ENCODE assay signal across 15 cellular contexts in genomic region chr2:131503587-131503986, GRCh38. TPM values are rescaled to one million over a fixed set of nuclear protein-coding genes. Genes with fewer than 3 reads are reported as not detected.
DNase-seq lines count a peak whose midpoint lies in the region; ATAC-seq lines count a peak whose summit lies in the region.
"Not testable (repeated sequence)": the region's sequence is repeated elsewhere in the genome, so short reads cannot be mapped to it uniquely, and the experiment has no call there.
"Had no signal": no experiment of that assay in that cellular context is flagged by ENCODE, and none has a peak within 500 bp of the region (broad histone marks: within the 10 kb centered on the region; RNA-seq: fewer than 3 reads in every experiment).

No MANE protein-coding gene starts in this region.

- not testable (repeated sequence) for H3K9me3 ChIP-seq in naive thymus-derived CD4-positive, alpha-beta T cell (ENCODE audit: control insufficient read depth in 2 of 3, low read length in 3 of 3)

- H3K4me1 ChIP-seq in naive thymus-derived CD4-positive, alpha-beta T cell (ENCODE audit: control insufficient read depth in 2 of 2, insufficient read depth in 2 of 2, low read length in 2 of 2): not testable (repeated sequence)

- H3K27ac Mint-ChIP-seq in T-helper 2 cell treated with Interferon-gamma antibody and Interleukin-4, amounts not matched to agents 5 μg/mL and 100 μg/mL, for 36 hours: peak overlapping the region; percentile 87
- peak overlapping the region; percentile 93 for H3K27ac Mint-ChIP-seq in activated CD4-positive, alpha-beta T cell treated with anti-CD3 and anti-CD28 coated beads, Interleukin-2, amount 10 ng/mL, durations not matched to agents 7 days and 5 days
- peak overlapping the region; percentile 91 for H3K27ac Mint-ChIP-seq in activated CD8-positive, alpha-beta T cell treated with anti-CD3 and anti-CD28 coated beads, Interleukin-2, amount 10 ng/mL, durations not matched to agents 7 days and 5 days
- H3K27ac Mint-ChIP-seq in activated T-cell treated with anti-CD3 and anti-CD28 coated beads, Interleukin-2, amount 50 U/mL, for 72 hours: peak overlapping the region; percentile 81
- H3K27ac Mint-ChIP-seq in activated T-helper 2 cell treated with anti-CD3 and anti-CD28 coated beads, Interferon-gamma antibody, Interleukin-2, Interleukin-4, amounts not matched to agents 10 μg/mL and 5 μg/mL and 100 μg/mL, durations not matched to agents 14 hours and 24 hours and 36 hours: peak overlapping the region; percentile 63
- peak overlapping the region; percentile 48 for H3K27ac Mint-ChIP-seq in activated naive CD8-positive, alpha-beta T cell treated with anti-CD3 and anti-CD28 coated beads, Interleukin-2, amount 10 ng/mL, durations not matched to agents 7 days and 5 days
- H3K27ac Mint-ChIP-seq in naive thymus-derived CD4-positive, alpha-beta T cell: peak overlapping the region in 1 of 9 donors; percentile 84
- peak overlapping the region; percentile 57 for H3K27ac Mint-ChIP-seq in stimulated activated naive CD8-positive, alpha-beta T cell treated with anti-CD3 and anti-CD28 coated beads, Interleukin-15, Interleukin-2, amounts not matched to agents 100 ng/mL and 50 ng/mL, for 24 hours

- H3K27me3 ChIP-seq in naive thymus-derived CD4-positive, alpha-beta T cell (ENCODE audit: control insufficient read depth in 2 of 2, insufficient read depth in 2 of 2, low read length in 2 of 2): not testable (repeated sequence)

- POLR2A ChIA-PET in activated CD4-positive, alpha-beta T cell treated with anti-CD3 and anti-CD28 coated beads, Interleukin-2, amount 10 ng/mL, durations not matched to agents 7 days and 5 days (lab: Charles Lee): interaction anchor here (1.9 kb wide), 1 partner anchor 10 kb away, joined by 6 read pairs; no protein-coding TSS in a partner anchor
- POLR2A ChIA-PET in activated CD8-positive, alpha-beta T cell treated with anti-CD3 and anti-CD28 coated beads, Interleukin-2, amount 10 ng/mL, durations not matched to agents 7 days and 5 days (lab: Charles Lee): interaction anchor here (2.8 kb wide), 1 partner anchor 10 kb away, joined by 17 read pairs; the partner anchor contains the start of gene MZT2A
- POLR2A ChIA-PET in activated naive CD8-positive, alpha-beta T cell treated with anti-CD3 and anti-CD28 coated beads, Interleukin-2, amount 10 ng/mL, durations not matched to agents 7 days and 5 days (lab: Charles Lee): interaction anchor here (0.5 to 3.9 kb wide), 2 partner anchors 11 to 176 kb away, joined by 3 to 41 read pairs; partner anchors contain the start of gene MZT2A
- POLR2A ChIA-PET in naive thymus-derived CD4-positive, alpha-beta T cell (lab: Charles Lee): interaction anchor here (1.3 kb wide), 1 partner anchor 11 kb away, joined by 6 read pairs; no protein-coding TSS in a partner anchor

- not testable (repeated sequence) for H3K4me1 Mint-ChIP-seq in T-helper 2 cell treated with Interferon-gamma antibody and Interleukin-4, amounts not matched to agents 5 μg/mL and 100 μg/mL, for 36 hours (ENCODE audit: low read depth); activated T-cell treated with anti-CD3 and anti-CD28 coated beads, Interleukin-2, amount 50 U/mL, for 72 hours (ENCODE audit: low read depth); activated T-helper 2 cell treated with anti-CD3 and anti-CD28 coated beads, Interferon-gamma antibody, Interleukin-2, Interleukin-4, amounts not matched to agents 10 μg/mL and 5 μg/mL and 100 μg/mL, durations not matched to agents 14 hours and 24 hours and 36 hours (ENCODE audit: low read depth); stimulated activated naive CD8-positive, alpha-beta T cell treated with anti-CD3 and anti-CD28 coated beads, Interleukin-15, Interleukin-2, amounts not matched to agents 100 ng/mL and 50 ng/mL, for 24 hours (ENCODE audit: low read depth)
- H3K4me1 Mint-ChIP-seq in activated CD4-positive, alpha-beta T cell treated with anti-CD3 and anti-CD28 coated beads, Interleukin-2, amount 10 ng/mL, durations not matched to agents 7 days and 5 days: peaks cover 25% of the 10 kb centered on the region
- peaks cover 46% of the 10 kb centered on the region for H3K4me1 Mint-ChIP-seq in activated CD8-positive, alpha-beta T cell treated with anti-CD3 and anti-CD28 coated beads, Interleukin-2, amount 10 ng/mL, durations not matched to agents 7 days and 5 days (ENCODE audit: low read depth)
- peaks cover 13% of the 10 kb centered on the region for H3K4me1 Mint-ChIP-seq in activated naive CD8-positive, alpha-beta T cell treated with anti-CD3 and anti-CD28 coated beads, Interleukin-2, amount 10 ng/mL, durations not matched to agents 7 days and 5 days
- H3K4me1 Mint-ChIP-seq in naive thymus-derived CD4-positive, alpha-beta T cell: peaks cover 0 to 22% (median 0%) of the 10 kb centered on the region in 7 donors

- CTCF ChIA-PET in activated CD4-positive, alpha-beta T cell treated with anti-CD3 and anti-CD28 coated beads, Interleukin-2, amount 10 ng/mL, durations not matched to agents 7 days and 5 days (lab: Charles Lee): interaction anchor here (2.0 kb wide), 1 partner anchor 11 kb away, joined by 12 read pairs; the partner anchor contains the start of gene MZT2A
- CTCF ChIA-PET in activated CD8-positive, alpha-beta T cell treated with anti-CD3 and anti-CD28 coated beads, Interleukin-2, amount 10 ng/mL, durations not matched to agents 7 days and 5 days (lab: Charles Lee): interaction anchor here (3.0 kb wide), 1 partner anchor 10 kb away, joined by 22 read pairs; the partner anchor contains the start of gene MZT2A
- CTCF ChIA-PET in naive thymus-derived CD4-positive, alpha-beta T cell (lab: Charles Lee): not testable (repeated sequence)

- not testable (repeated sequence) for DNase-seq in T-helper 2 cell treated with Interferon-gamma antibody and Interleukin-4, amounts not matched to agents 5 μg/mL and 100 μg/mL, for 36 hours (ENCODE audit: low spot score); activated CD4-positive, alpha-beta T cell treated with anti-CD3 and anti-CD28 coated beads, Interleukin-2, amount 10 ng/mL, durations not matched to agents 7 days and 5 days; activated CD8-positive, alpha-beta T cell treated with anti-CD3 and anti-CD28 coated beads, Interleukin-2, amount 10 ng/mL, durations not matched to agents 7 days and 5 days; activated T-cell treated with anti-CD3 and anti-CD28 coated beads, Interleukin-2, amount 50 U/mL, for 72 hours; activated T-helper 2 cell treated with anti-CD3 and anti-CD28 coated beads, Interferon-gamma antibody, Interleukin-2, Interleukin-4, amounts not matched to agents 10 μg/mL and 5 μg/mL and 100 μg/mL, durations not matched to agents 14 hours and 24 hours and 36 hours (ENCODE audit: low spot score); activated naive CD8-positive, alpha-beta T cell treated with anti-CD3 and anti-CD28 coated beads, Interleukin-2, amount 10 ng/mL, durations not matched to agents 7 days and 5 days; naive thymus-derived CD4-positive, alpha-beta T cell

- not testable (repeated sequence) for ATAC-seq in activated CD8-positive, alpha-beta T cell treated with anti-CD3 and anti-CD28 coated beads, Interleukin-2, amount 10 ng/mL, durations not matched to agents 7 days and 5 days; activated naive CD8-positive, alpha-beta T cell treated with anti-CD3 and anti-CD28 coated beads, Interleukin-2, amount 10 ng/mL, durations not matched to agents 7 days and 5 days (ENCODE audit: low read depth)
- ATAC-seq in activated T-cell treated with anti-CD3 and anti-CD28 coated beads, Interleukin-2, amount 50 U/mL, for 72 hours (replicated peaks in 1 of 2): peak in 1 of 2 donors; percentile 47
- peak; percentile 23 for ATAC-seq in naive thymus-derived CD4-positive, alpha-beta T cell

- H3K4me3 ChIP-seq in naive thymus-derived CD4-positive, alpha-beta T cell (ENCODE audit: low read length): not testable (repeated sequence)

- H3K36me3 Mint-ChIP-seq in T-helper 2 cell treated with Interferon-gamma antibody and Interleukin-4, amounts not matched to agents 5 μg/mL and 100 μg/mL, for 36 hours (ENCODE audit: low read depth): peaks cover 51% of the 10 kb centered on the region
- H3K36me3 Mint-ChIP-seq in activated CD4-positive, alpha-beta T cell treated with anti-CD3 and anti-CD28 coated beads, Interleukin-2, amount 10 ng/mL, durations not matched to agents 7 days and 5 days (ENCODE audit: low read depth): peaks cover 48% of the 10 kb centered on the region
- H3K36me3 Mint-ChIP-seq in activated CD8-positive, alpha-beta T cell treated with anti-CD3 and anti-CD28 coated beads, Interleukin-2, amount 10 ng/mL, durations not matched to agents 7 days and 5 days (ENCODE audit: low read depth): peaks cover 78% of the 10 kb centered on the region
- peaks cover 9 to 34% of the 10 kb centered on the region in 2 donors for H3K36me3 Mint-ChIP-seq in activated T-cell treated with anti-CD3 and anti-CD28 coated beads, Interleukin-2, amount 50 U/mL, for 72 hours (ENCODE audit: insufficient read depth in 2 of 2)
- H3K36me3 Mint-ChIP-seq in activated T-helper 2 cell treated with anti-CD3 and anti-CD28 coated beads, Interferon-gamma antibody, Interleukin-2, Interleukin-4, amounts not matched to agents 10 μg/mL and 5 μg/mL and 100 μg/mL, durations not matched to agents 14 hours and 24 hours and 36 hours (ENCODE audit: low read depth): peaks cover 77% of the 10 kb centered on the region
- H3K36me3 Mint-ChIP-seq in activated naive CD8-positive, alpha-beta T cell treated with anti-CD3 and anti-CD28 coated beads, Interleukin-2, amount 10 ng/mL, durations not matched to agents 7 days and 5 days: peaks cover 19% of the 10 kb centered on the region
- peaks cover 0 to 45% (median 11%) of the 10 kb centered on the region in 5 donors for H3K36me3 Mint-ChIP-seq in naive thymus-derived CD4-positive, alpha-beta T cell
- H3K36me3 Mint-ChIP-seq in stimulated activated naive CD8-positive, alpha-beta T cell treated with anti-CD3 and anti-CD28 coated beads, Interleukin-15, Interleukin-2, amounts not matched to agents 100 ng/mL and 50 ng/mL, for 24 hours (ENCODE audit: low read depth): peaks cover 30% of the 10 kb centered on the region

- not testable (repeated sequence) for H3K27ac ChIP-seq in naive thymus-derived CD4-positive, alpha-beta T cell (ENCODE audit: low read depth, low read length)

- H3K9me3 Mint-ChIP-seq in T-helper 2 cell treated with Interferon-gamma antibody and Interleukin-4, amounts not matched to agents 5 μg/mL and 100 μg/mL, for 36 hours; activated CD4-positive, alpha-beta T cell treated with anti-CD3 and anti-CD28 coated beads, Interleukin-2, amount 10 ng/mL, durations not matched to agents 7 days and 5 days; activated CD8-positive, alpha-beta T cell treated with anti-CD3 and anti-CD28 coated beads, Interleukin-2, amount 10 ng/mL, durations not matched to agents 7 days and 5 days (ENCODE audit: insufficient read depth); activated T-cell treated with anti-CD3 and anti-CD28 coated beads, Interleukin-2, amount 50 U/mL, for 72 hours; activated T-helper 2 cell treated with anti-CD3 and anti-CD28 coated beads, Interferon-gamma antibody, Interleukin-2, Interleukin-4, amounts not matched to agents 10 μg/mL and 5 μg/mL and 100 μg/mL, durations not matched to agents 14 hours and 24 hours and 36 hours; activated naive CD8-positive, alpha-beta T cell treated with anti-CD3 and anti-CD28 coated beads, Interleukin-2, amount 10 ng/mL, durations not matched to agents 7 days and 5 days; naive thymus-derived CD4-positive, alpha-beta T cell; stimulated activated naive CD8-positive, alpha-beta T cell treated with anti-CD3 and anti-CD28 coated beads, Interleukin-15, Interleukin-2, amounts not matched to agents 100 ng/mL and 50 ng/mL, for 24 hours: not testable (repeated sequence)

- peaks cover 0 to 68% (median 6%) of the 10 kb centered on the region in 3 experiments for H3K36me3 ChIP-seq in naive thymus-derived CD4-positive, alpha-beta T cell (ENCODE audit: control insufficient read depth in 2 of 3, insufficient read depth in 3 of 3, low read length in 3 of 3)

- H3K27me3 Mint-ChIP-seq in T-helper 2 cell treated with Interferon-gamma antibody and Interleukin-4, amounts not matched to agents 5 μg/mL and 100 μg/mL, for 36 hours (ENCODE audit: low read depth); activated CD4-positive, alpha-beta T cell treated with anti-CD3 and anti-CD28 coated beads, Interleukin-2, amount 10 ng/mL, durations not matched to agents 7 days and 5 days; activated CD8-positive, alpha-beta T cell treated with anti-CD3 and anti-CD28 coated beads, Interleukin-2, amount 10 ng/mL, durations not matched to agents 7 days and 5 days (ENCODE audit: low read depth); activated T-cell treated with anti-CD3 and anti-CD28 coated beads, Interleukin-2, amount 50 U/mL, for 72 hours (ENCODE audit: low read depth); activated T-helper 2 cell treated with anti-CD3 and anti-CD28 coated beads, Interferon-gamma antibody, Interleukin-2, Interleukin-4, amounts not matched to agents 10 μg/mL and 5 μg/mL and 100 μg/mL, durations not matched to agents 14 hours and 24 hours and 36 hours (ENCODE audit: low read depth); activated naive CD8-positive, alpha-beta T cell treated with anti-CD3 and anti-CD28 coated beads, Interleukin-2, amount 10 ng/mL, durations not matched to agents 7 days and 5 days; naive thymus-derived CD4-positive, alpha-beta T cell; stimulated activated naive CD8-positive, alpha-beta T cell treated with anti-CD3 and anti-CD28 coated beads, Interleukin-15, Interleukin-2, amounts not matched to agents 100 ng/mL and 50 ng/mL, for 24 hours: not testable (repeated sequence)

- H3K4me3 Mint-ChIP-seq in T-helper 2 cell treated with Interferon-gamma antibody and Interleukin-4, amounts not matched to agents 5 μg/mL and 100 μg/mL, for 36 hours; activated CD4-positive, alpha-beta T cell treated with anti-CD3 and anti-CD28 coated beads, Interleukin-2, amount 10 ng/mL, durations not matched to agents 7 days and 5 days; activated T-cell treated with anti-CD3 and anti-CD28 coated beads, Interleukin-2, amount 50 U/mL, for 72 hours; activated T-helper 2 cell treated with anti-CD3 and anti-CD28 coated beads, Interferon-gamma antibody, Interleukin-2, Interleukin-4, amounts not matched to agents 10 μg/mL and 5 μg/mL and 100 μg/mL, durations not matched to agents 14 hours and 24 hours and 36 hours (ENCODE audit: low read depth); activated naive CD8-positive, alpha-beta T cell treated with anti-CD3 and anti-CD28 coated beads, Interleukin-2, amount 10 ng/mL, durations not matched to agents 7 days and 5 days; stimulated activated naive CD8-positive, alpha-beta T cell treated with anti-CD3 and anti-CD28 coated beads, Interleukin-15, Interleukin-2, amounts not matched to agents 100 ng/mL and 50 ng/mL, for 24 hours: not testable (repeated sequence)
- peak overlapping the region; percentile 49 for H3K4me3 Mint-ChIP-seq in activated CD8-positive, alpha-beta T cell treated with anti-CD3 and anti-CD28 coated beads, Interleukin-2, amount 10 ng/mL, durations not matched to agents 7 days and 5 days
- H3K4me3 Mint-ChIP-seq in naive thymus-derived CD4-positive, alpha-beta T cell: peak overlapping the region in 1 of 10 donors; percentile 33

- intact Hi-C loops in activated T-helper 2 cell treated with anti-CD3 and anti-CD28 coated beads, Interferon-gamma antibody, Interleukin-2, Interleukin-4, amounts not matched to agents 10 μg/mL and 5 μg/mL and 100 μg/mL, durations not matched to agents 14 hours and 24 hours and 36 hours (cut with micrococcal nuclease); naive thymus-derived CD4-positive, alpha-beta T cell (cut with micrococcal nuclease): not testable (repeated sequence)

RNA-seq across cellular contexts. Expression of gene MZT2A, which starts 11.4 kb away (rescaled TPM):
- total RNA-seq in activated CD4-positive, alpha-beta T cell treated with anti-CD3 and anti-CD28 coated beads, Interleukin-2, amount 10 ng/mL, durations not matched to agents 7 days and 5 days: 100 to 1,000 TPM in 1 of 2 experiments, 10 to 100 TPM in 1; 96.9 to 116 TPM
- total RNA-seq in activated CD8-positive, alpha-beta T cell treated with anti-CD3 and anti-CD28 coated beads, Interleukin-2, amount 10 ng/mL, durations not matched to agents 7 days and 5 days: 100 to 1,000 TPM; 181 to 191 TPM
- 100 to 1,000 TPM; 158 to 178 TPM for total RNA-seq in activated T-cell treated with anti-CD3 and anti-CD28 coated beads, Interleukin-2, amount 50 U/mL, for 72 hours
- 124 and 130 TPM in 2 replicates for total RNA-seq in activated T-helper 2 cell treated with anti-CD3 and anti-CD28 coated beads, Interferon-gamma antibody, Interleukin-2, Interleukin-4, amounts not matched to agents 10 μg/mL and 5 μg/mL and 100 μg/mL, durations not matched to agents 14 hours and 24 hours and 36 hours
- total RNA-seq in activated naive CD8-positive, alpha-beta T cell treated with anti-CD3 and anti-CD28 coated beads, Interleukin-2, amount 10 ng/mL, durations not matched to agents 7 days and 5 days: 100 to 1,000 TPM; 233 to 253 TPM
- 100 to 1,000 TPM in 3 of 5 experiments, 10 to 100 TPM in 2; 44.9 to 134 (median 101) TPM for total RNA-seq in naive thymus-derived CD4-positive, alpha-beta T cell
- polyA plus RNA-seq in naive thymus-derived CD4-positive, alpha-beta T cell: 100 to 1,000 TPM; 117 to 144 TPM

RNA-seq across cellular contexts. Expression of gene CCDC74A, which starts 24.1 kb away (rescaled TPM):
- total RNA-seq in activated CD4-positive, alpha-beta T cell treated with anti-CD3 and anti-CD28 coated beads, Interleukin-2, amount 10 ng/mL, durations not matched to agents 7 days and 5 days: 1 to 10 TPM; 3.0 to 3.2 TPM
- 10 to 100 TPM in 1 of 2 experiments, 1 to 10 TPM in 1; 9.4 to 10.0 TPM for total RNA-seq in activated CD8-positive, alpha-beta T cell treated with anti-CD3 and anti-CD28 coated beads, Interleukin-2, amount 10 ng/mL, durations not matched to agents 7 days and 5 days
- total RNA-seq in activated T-cell treated with anti-CD3 and anti-CD28 coated beads, Interleukin-2, amount 50 U/mL, for 72 hours: 1 to 10 TPM; 2.1 to 4.3 TPM
- total RNA-seq in activated T-helper 2 cell treated with anti-CD3 and anti-CD28 coated beads, Interferon-gamma antibody, Interleukin-2, Interleukin-4, amounts not matched to agents 10 μg/mL and 5 μg/mL and 100 μg/mL, durations not matched to agents 14 hours and 24 hours and 36 hours: 2.8 and 3.3 TPM in 2 replicates
- 1 to 10 TPM; 4.8 to 4.9 TPM for total RNA-seq in activated naive CD8-positive, alpha-beta T cell treated with anti-CD3 and anti-CD28 coated beads, Interleukin-2, amount 10 ng/mL, durations not matched to agents 7 days and 5 days
- 1 to 10 TPM in 1 of 5 experiments, under 1 TPM in 3, not detected in 1; 0.38 to 2.4 (median 0.71) TPM for total RNA-seq in naive thymus-derived CD4-positive, alpha-beta T cell
- polyA plus RNA-seq in naive thymus-derived CD4-positive, alpha-beta T cell: not detected
- polyA plus RNA-seq: CD14-positive monocyte had no signal

RNA-seq across cellular contexts. Expression of gene TUBA3D, which starts 27.7 kb away (rescaled TPM):
- not detected for total RNA-seq in activated CD4-positive, alpha-beta T cell treated with anti-CD3 and anti-CD28 coated beads, Interleukin-2, amount 10 ng/mL, durations not matched to agents 7 days and 5 days
- not detected for total RNA-seq in activated CD8-positive, alpha-beta T cell treated with anti-CD3 and anti-CD28 coated beads, Interleukin-2, amount 10 ng/mL, durations not matched to agents 7 days and 5 days
- total RNA-seq in activated T-cell treated with anti-CD3 and anti-CD28 coated beads, Interleukin-2, amount 50 U/mL, for 72 hours: not detected
- total RNA-seq in activated T-helper 2 cell treated with anti-CD3 and anti-CD28 coated beads, Interferon-gamma antibody, Interleukin-2, Interleukin-4, amounts not matched to agents 10 μg/mL and 5 μg/mL and 100 μg/mL, durations not matched to agents 14 hours and 24 hours and 36 hours: not detected in 2 replicates
- not detected for total RNA-seq in activated naive CD8-positive, alpha-beta T cell treated with anti-CD3 and anti-CD28 coated beads, Interleukin-2, amount 10 ng/mL, durations not matched to agents 7 days and 5 days
- total RNA-seq in naive thymus-derived CD4-positive, alpha-beta T cell: not detected
- polyA plus RNA-seq in naive thymus-derived CD4-positive, alpha-beta T cell: not detected
- total RNA-seq: CD4-positive, alpha-beta T cell; CD8-positive, alpha-beta memory T cell; GM12878; GM23248; H1 had no signal
- polyA plus RNA-seq: A549, CD14-positive monocyte, GM23248 had no signal
